ENCODE assay signal across 10 cellular contexts in genomic region chr3:71443332-71443731, GRCh38.
A peak's percentile ranks its signal among the peaks of the same experiment; 100 is the strongest.
DNase-seq lines count a peak whose midpoint lies in the region; TF ChIP-seq lines count a peak whose summit lies in the region.
"Had no signal": no experiment of that assay in that cellular context is flagged by ENCODE, and none has a peak within 500 bp of the region (broad histone marks: within the 10 kb centered on the region; RNA-seq: fewer than 3 reads in every experiment).

No MANE protein-coding gene starts in this region.

- H3K4me1 ChIP-seq in Caco-2 = no peaks in the 10 kb centered on the region; the same call in none of the 2 replicates
- peaks cover 94% of the 10 kb centered on the region for H3K4me1 ChIP-seq in OCI-LY7 (ENCODE audit: insufficient read depth, low read length, poor library complexity, severe bottlenecking)
- H3K4me1 ChIP-seq in sigmoid colon = peaks cover 0 to 45% (median 38%) of the 10 kb centered on the region in 4 donors

- no peak overlapping the region for H2AFZ ChIP-seq in OCI-LY7 (ENCODE audit: low read length)

- DNase-seq in Caco-2 = no peak
- no peak for DNase-seq in OCI-LY7 (ENCODE audit: low spot score)
- DNase-seq in sigmoid colon = no peak
- DNase-seq in NCI-H2171 treated with DMSO at 0.1 percent for 48 hours (lab: John Stamatoyannopoulos, UW) = no peak
- no peak for DNase-seq in NCI-H82 treated with DMSO at 0.1 percent for 48 hours (lab: John Stamatoyannopoulos, UW; ENCODE audit: unreplicated experiment)
- DNase-seq in cerebellum (ENCODE audit: low spot score) = no peak
- no peak for DNase-seq in NCI-H82 (lab: John Stamatoyannopoulos, UW)
- DNase-seq: NCI-H446 had no signal

- no peak for TF ChIP-seq EP300 in sigmoid colon (IDR thresholded peaks at IDR 0.05)

- H3K27ac ChIP-seq in OCI-LY7 (ENCODE audit: low read depth, low read length, poor library complexity, severe bottlenecking) (peak overlapping the region; percentile 99), sigmoid colon (peak overlapping the region; percentile 41 to 61 (median 52))
- H3K27ac ChIP-seq: SK-N-MC had no signal

- no peaks in the 10 kb centered on the region for H3K9me2 ChIP-seq in OCI-LY7 (ENCODE audit: insufficient read depth, low read length)

- no peak for TF ChIP-seq POLR2A in sigmoid colon (IDR thresholded peaks at IDR 0.05)

- H3K4me2 ChIP-seq in OCI-LY7 (ENCODE audit: low read length) = peak overlapping the region; percentile 88

- BruUV-seq in Caco-2 (replicated peaks; lab: Mats Ljungman, UMichigan) = no TSS peak
- BruUV-seq in OCI-LY7 (replicated peaks; lab: Mats Ljungman, UMichigan) = TSS peak; percentile 70

- H3K27ac Mint-ChIP-seq in Caco-2 (ENCODE audit: unreplicated experiment) = peak overlapping the region; percentile 43
- peak overlapping the region; percentile 98 for H3K27ac Mint-ChIP-seq in dendritic cell treated with granulocyte-macrophage colony-stimulating factor and Interleukin-4, amounts not matched to agents 40 ng/mL and 50 ng/mL, for 4 days

- peaks cover 69% of the 10 kb centered on the region; the same call in 1 of the 2 replicates for H3K79me2 ChIP-seq in OCI-LY7 (ENCODE audit: insufficient read depth, low read depth, low read length)

- POLR2A ChIA-PET in Caco-2 (lab: Charles Lee) (no interaction called here), OCI-LY7 (lab: Charles Lee) (interaction anchor here (0.5 to 5.5 kb wide), 20 partner anchors 9 to 312 kb away, joined by 3 to 77 read pairs (median 6); partner anchors contain the start of gene FOXP1)

- H3K9me3 ChIP-seq in Caco-2 (no peaks in the 10 kb centered on the region), OCI-LY7 (ENCODE audit: low read length) (no peaks in the 10 kb centered on the region), sigmoid colon (no peaks in the 10 kb centered on the region)

- H3K4me3 Mint-ChIP-seq in Caco-2 (ENCODE audit: unreplicated experiment) = no peak overlapping the region
- peak overlapping the region; percentile 10 for H3K4me3 Mint-ChIP-seq in dendritic cell treated with granulocyte-macrophage colony-stimulating factor and Interleukin-4, amounts not matched to agents 40 ng/mL and 50 ng/mL, for 4 days

- H3K9me3 Mint-ChIP-seq in Caco-2 (ENCODE audit: unreplicated experiment) = no peaks in the 10 kb centered on the region
- H3K9me3 Mint-ChIP-seq in dendritic cell treated with granulocyte-macrophage colony-stimulating factor and Interleukin-4, amounts not matched to agents 40 ng/mL and 50 ng/mL, for 4 days = no peaks in the 10 kb centered on the region

- no peaks in the 10 kb centered on the region for H3K27me3 Mint-ChIP-seq in Caco-2 (ENCODE audit: insufficient read depth, unreplicated experiment)
- H3K27me3 Mint-ChIP-seq in dendritic cell treated with granulocyte-macrophage colony-stimulating factor and Interleukin-4, amounts not matched to agents 40 ng/mL and 50 ng/mL, for 4 days = no peaks in the 10 kb centered on the region

- H3K4me1 Mint-ChIP-seq in Caco-2 (ENCODE audit: low read depth, unreplicated experiment) = no peaks in the 10 kb centered on the region
- H3K4me1 Mint-ChIP-seq in dendritic cell treated with granulocyte-macrophage colony-stimulating factor and Interleukin-4, amounts not matched to agents 40 ng/mL and 50 ng/mL, for 4 days (ENCODE audit: low read depth) = peaks cover 82% of the 10 kb centered on the region

- intact Hi-C loops in Caco-2 (cut with micrococcal nuclease; ENCODE audit: unreplicated experiment) = no loop called here
- intact Hi-C loops in OCI-LY7 (cut with micrococcal nuclease; ENCODE audit: unreplicated experiment) = loop anchor here (1.0 to 5.0 kb wide), 2 partner anchors 138 to 311 kb away; no protein-coding TSS in a partner anchor
- intact Hi-C loops in dendritic cell treated with granulocyte-macrophage colony-stimulating factor and Interleukin-4, amounts not matched to agents 40 ng/mL and 50 ng/mL, for 4 days (cut with micrococcal nuclease) = loop anchor here (5.0 to 10.0 kb wide), 2 partner anchors 51 to 379 kb away; no protein-coding TSS in a partner anchor
- intact Hi-C loops in sigmoid colon (cut with DNase I) = no loop called here

- H4K20me1 ChIP-seq in OCI-LY7 (ENCODE audit: insufficient read depth, low read length) = no peaks in the 10 kb centered on the region

- H3K36me3 ChIP-seq in Caco-2 (ENCODE audit: control insufficient read depth, insufficient read depth, low read length) (no peaks in the 10 kb centered on the region), OCI-LY7 (ENCODE audit: insufficient read depth, low read length) (peaks cover 5% of the 10 kb centered on the region; the same call in 1 of the 2 replicates), sigmoid colon (no peaks in the 10 kb centered on the region)

- CTCF ChIA-PET in Caco-2 (lab: Charles Lee) (no interaction called here), OCI-LY7 (lab: Charles Lee; ENCODE audit: unreplicated experiment) (interaction anchor here (0.6 to 1.0 kb wide), 3 partner anchors 9 to 59 kb away, joined by 3 read pairs; no protein-coding TSS in a partner anchor)

- no peaks in the 10 kb centered on the region for H3K27me3 ChIP-seq in Caco-2 (replicated peaks; ENCODE audit: control insufficient read depth, insufficient read depth, low read length)
- no peaks in the 10 kb centered on the region for H3K27me3 ChIP-seq in sigmoid colon

- TF ChIP-seq CTCF in Caco-2 (IDR thresholded peaks at IDR 0.05; ENCODE audit: insufficient read depth in 1 of 2, low read depth in 1 of 2, low read length in 1 of 2, severe bottlenecking in 1 of 2, unreplicated experiment in 1 of 2) = no peak
- no peak for TF ChIP-seq CTCF in OCI-LY7 (conservative IDR thresholded peaks at IDR 0.05; ENCODE audit: low read length)
- no peak for TF ChIP-seq CTCF in sigmoid colon (IDR thresholded peaks at IDR 0.05)

- H3K36me3 Mint-ChIP-seq in Caco-2 (ENCODE audit: insufficient read depth, unreplicated experiment) = no peaks in the 10 kb centered on the region
- no peaks in the 10 kb centered on the region for H3K36me3 Mint-ChIP-seq in dendritic cell treated with granulocyte-macrophage colony-stimulating factor and Interleukin-4, amounts not matched to agents 40 ng/mL and 50 ng/mL, for 4 days (ENCODE audit: low read depth)

- H3K4me3 ChIP-seq in Caco-2 (ENCODE audit: low read depth, low read length) (no peak overlapping the region), OCI-LY7 (ENCODE audit: low read depth, low read length, poor library complexity, severe bottlenecking) (peak overlapping the region; percentile 61), sigmoid colon (no peak overlapping the region)
- H3K4me3 ChIP-seq: SK-N-MC had no signal

- 85 to 96% methylated on average over 8 of the region's 8 CpGs for WGBS in sigmoid colon, 2 donors

Comparison
In these comparisons a context has a peak if more than half of its experiments do, and no peak if none do; other contexts are left out.
1. intact Hi-C loops: an anchor here in OCI-LY7 (1.0 to 5.0 kb wide) and dendritic cell treated with granulocyte-macrophage colony-stimulating factor and Interleukin-4, amounts not matched to agents 40 ng/mL and 50 ng/mL, for 4 days (5.0 to 10.0 kb wide); none called in Caco-2 and sigmoid colon.